ENCODE assay signal across 11 cellular contexts in the genomic region with DNA sequence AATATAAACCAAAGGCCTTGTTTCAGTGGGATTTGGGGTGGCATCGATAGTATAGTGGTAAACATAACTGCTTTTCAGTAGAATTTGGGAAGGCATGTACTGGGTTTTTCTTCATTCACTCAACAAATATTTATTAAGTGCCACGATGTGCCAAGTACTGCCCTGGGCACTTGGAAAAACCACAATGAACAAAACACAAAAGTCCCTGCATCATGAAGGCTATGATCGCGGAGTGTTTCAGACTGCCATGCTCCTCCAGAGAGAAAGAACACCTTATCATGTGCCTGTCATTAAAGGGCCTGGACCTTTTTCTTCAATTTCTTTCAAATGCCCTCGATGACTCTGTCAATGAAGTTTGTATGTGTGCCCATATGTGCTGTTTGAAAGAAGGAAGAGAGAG. TPM values are rescaled to one million over a fixed set of nuclear protein-coding genes. Genes with fewer than 3 reads are reported as not detected.
DNase-seq lines count a peak whose midpoint lies in the region; ATAC-seq and TF ChIP-seq lines count a peak whose summit lies in the region.
"Had no signal": no experiment of that assay in that cellular context is flagged by ENCODE, and none has a peak within 500 bp of the region (broad histone marks: within the 10 kb centered on the region; RNA-seq: fewer than 3 reads in every experiment).

No MANE protein-coding gene starts in this region.

- WGBS in stomach, 5 donors = 31 to 68% (median 50%) methylated on average over 5 of the region's 5 CpGs
- 94 to 96% methylated on average over 5 of the region's 5 CpGs for WGBS in aorta, 2 donors

- H3K27me3 Mint-ChIP-seq in activated T-cell treated with anti-CD3 and anti-CD28 coated beads, Interleukin-2, amount 50 U/mL, for 24 hours = no peaks in the 10 kb centered on the region
- H3K27me3 Mint-ChIP-seq in T-helper 1 cell treated with Interleukin-12 subunit alpha and Interleukin-12 subunit beta and Interleukin-4 antibody, amounts not matched to agents 30 μg/mL and 1 μg/mL, for 36 hours (ENCODE audit: low read depth) = no peaks in the 10 kb centered on the region
- H3K27me3 Mint-ChIP-seq in effector memory CD8-positive, alpha-beta T cell = no peaks in the 10 kb centered on the region

- H3K4me3 ChIP-seq in stomach (no peak overlapping the region), aorta (ENCODE audit: low read length in 2 of 2) (no peak overlapping the region)
- H3K4me3 ChIP-seq: thyroid gland had no signal

- H3K27me3 ChIP-seq in stomach = no peaks in the 10 kb centered on the region
- no peaks in the 10 kb centered on the region for H3K27me3 ChIP-seq in aorta (ENCODE audit: control insufficient read depth in 1 of 2, insufficient read depth in 2 of 2, low read length in 1 of 2)
- H3K27me3 ChIP-seq: thyroid gland had no signal

- no peaks in the 10 kb centered on the region for H3K36me3 ChIP-seq in stomach
- H3K36me3 ChIP-seq in aorta (ENCODE audit: control insufficient read depth in 1 of 2, insufficient read depth in 2 of 2, low read length in 1 of 2) = no peaks in the 10 kb centered on the region
- H3K36me3 ChIP-seq: thyroid gland had no signal

- no peak for ATAC-seq in effector memory CD8-positive, alpha-beta T cell (replicated peaks)
- no peak for ATAC-seq in aorta (ENCODE audit: low FRiP score)

- intact Hi-C loops in stomach (cut with DNase I; ENCODE audit: low total_unique reads) (no loop called here), aorta (cut with DNase I) (no loop called here)

- H3K4me1 ChIP-seq in stomach = peaks cover 22 to 44% (median 30%) of the 10 kb centered on the region in 4 donors
- H3K4me1 ChIP-seq in aorta (ENCODE audit: control insufficient read depth in 1 of 2, insufficient read depth in 2 of 2, low read length in 2 of 2) = no peaks in the 10 kb centered on the region

- peaks cover 83% of the 10 kb centered on the region for H3K4me1 Mint-ChIP-seq in activated T-cell treated with anti-CD3 and anti-CD28 coated beads, Interleukin-2, amount 50 U/mL, for 24 hours (ENCODE audit: low read depth)
- H3K4me1 Mint-ChIP-seq in T-helper 1 cell treated with Interleukin-12 subunit alpha and Interleukin-12 subunit beta and Interleukin-4 antibody, amounts not matched to agents 30 μg/mL and 1 μg/mL, for 36 hours (ENCODE audit: low read depth) = peaks cover 50% of the 10 kb centered on the region
- peaks cover 49 to 59% of the 10 kb centered on the region in 2 donors for H3K4me1 Mint-ChIP-seq in effector memory CD8-positive, alpha-beta T cell (ENCODE audit: low read depth in 2 of 2)

- H3K27ac ChIP-seq in stomach (peak overlapping the region in 4 of 5 donors; percentile 62 to 87 (median 78)), aorta (ENCODE audit: low read depth in 1 of 2, low read length in 2 of 2) (no peak overlapping the region)
- H3K27ac ChIP-seq: thyroid gland had no signal

- TF ChIP-seq CTCF in stomach (IDR thresholded peaks at IDR 0.05) = no peak

- no peak for DNase-seq in activated T-cell treated with anti-CD3 and anti-CD28 coated beads, Interleukin-2, amount 50 U/mL, for 24 hours
- DNase-seq in activated T-cell treated with anti-CD3 and anti-CD28 coated beads, Interleukin-2, amount 50 U/mL, for 48 hours = no peak
- no peak for DNase-seq in effector memory CD8-positive, alpha-beta T cell
- DNase-seq in stomach = no peak
- no peak for DNase-seq in NCI-H128 (lab: John Stamatoyannopoulos, UW; ENCODE audit: unreplicated experiment)
- DNase-seq in aorta = no peak
- DNase-seq in ureter (ENCODE audit: low spot score) = no peak
- DNase-seq: DMS79 treated with DMSO at 0.1 percent for 48 hours, right cardiac atrium had no signal

- TF ChIP-seq POLR2A in stomach (IDR thresholded peaks at IDR 0.05) = no peak

- H3K4me3 Mint-ChIP-seq in activated T-cell treated with anti-CD3 and anti-CD28 coated beads, Interleukin-2, amount 50 U/mL, for 24 hours = peak overlapping the region; percentile 95
- peak overlapping the region; percentile 97 for H3K4me3 Mint-ChIP-seq in T-helper 1 cell treated with Interleukin-12 subunit alpha and Interleukin-12 subunit beta and Interleukin-4 antibody, amounts not matched to agents 30 μg/mL and 1 μg/mL, for 36 hours
- H3K4me3 Mint-ChIP-seq in effector memory CD8-positive, alpha-beta T cell = peak overlapping the region; percentile 98 to 99

- peak overlapping the region; percentile 98 for H3K27ac Mint-ChIP-seq in activated T-cell treated with anti-CD3 and anti-CD28 coated beads, Interleukin-2, amount 50 U/mL, for 24 hours
- H3K27ac Mint-ChIP-seq in T-helper 1 cell treated with Interleukin-12 subunit alpha and Interleukin-12 subunit beta and Interleukin-4 antibody, amounts not matched to agents 30 μg/mL and 1 μg/mL, for 36 hours = peak overlapping the region; percentile 96
- H3K27ac Mint-ChIP-seq in effector memory CD8-positive, alpha-beta T cell = no peak overlapping the region

- peaks cover 28% of the 10 kb centered on the region for H3K36me3 Mint-ChIP-seq in activated T-cell treated with anti-CD3 and anti-CD28 coated beads, Interleukin-2, amount 50 U/mL, for 24 hours (ENCODE audit: low read depth)
- peaks cover 16% of the 10 kb centered on the region for H3K36me3 Mint-ChIP-seq in T-helper 1 cell treated with Interleukin-12 subunit alpha and Interleukin-12 subunit beta and Interleukin-4 antibody, amounts not matched to agents 30 μg/mL and 1 μg/mL, for 36 hours (ENCODE audit: low read depth)
- peaks cover 20% of the 10 kb centered on the region for H3K36me3 Mint-ChIP-seq in effector memory CD8-positive, alpha-beta T cell (ENCODE audit: insufficient read depth)

- peaks cover 5% of the 10 kb centered on the region for H3K9me3 Mint-ChIP-seq in activated T-cell treated with anti-CD3 and anti-CD28 coated beads, Interleukin-2, amount 50 U/mL, for 24 hours
- H3K9me3 Mint-ChIP-seq in T-helper 1 cell treated with Interleukin-12 subunit alpha and Interleukin-12 subunit beta and Interleukin-4 antibody, amounts not matched to agents 30 μg/mL and 1 μg/mL, for 36 hours = no peaks in the 10 kb centered on the region
- no peaks in the 10 kb centered on the region for H3K9me3 Mint-ChIP-seq in effector memory CD8-positive, alpha-beta T cell

- H3K9me3 ChIP-seq in stomach (no peaks in the 10 kb centered on the region), aorta (ENCODE audit: control insufficient read depth, low read length) (no peaks in the 10 kb centered on the region)
- H3K9me3 ChIP-seq: thyroid gland had no signal

- TF ChIP-seq EP300 in stomach (IDR thresholded peaks at IDR 0.05) = no peak

RNA-seq across cellular contexts. Expression of gene CEP85L, which starts 59.2 kb away (rescaled TPM):
- total RNA-seq in stomach = 10 to 100 TPM in 3 of 5 donors, 1 to 10 TPM in 2; 8.1 to 67.7 (median 45.9) TPM
- 1 to 10 TPM; 1.5 to 3.1 (median 2.1) TPM for polyA plus RNA-seq in stomach
- 10 to 100 TPM; 17.2 to 21.3 TPM for total RNA-seq in aorta
- 1 to 10 TPM; 1.1 to 1.7 TPM for polyA plus RNA-seq in aorta
- 34.5 TPM for total RNA-seq in ureter

Comparison
In these comparisons a context has a peak if more than half of its experiments do, and no peak if none do; other contexts are left out.
1. H3K27ac Mint-ChIP-seq: peak in activated T-cell treated with anti-CD3 and anti-CD28 coated beads, Interleukin-2, amount 50 U/mL, for 24 hours (single experiment) and T-helper 1 cell treated with Interleukin-12 subunit alpha and Interleukin-12 subunit beta and Interleukin-4 antibody, amounts not matched to agents 30 μg/mL and 1 μg/mL, for 36 hours (single experiment); none in effector memory CD8-positive, alpha-beta T cell (0 of 2).
2. H3K27ac ChIP-seq: peak in stomach (4 of 5); none in aorta (0 of 2).
3. Peak in every context shown above with its lines, with median percentiles within 50 percentile points of each other: H3K4me3 Mint-ChIP-seq.